24 cellular contexts compared by ENCODE assay signal in the genomic region with DNA sequence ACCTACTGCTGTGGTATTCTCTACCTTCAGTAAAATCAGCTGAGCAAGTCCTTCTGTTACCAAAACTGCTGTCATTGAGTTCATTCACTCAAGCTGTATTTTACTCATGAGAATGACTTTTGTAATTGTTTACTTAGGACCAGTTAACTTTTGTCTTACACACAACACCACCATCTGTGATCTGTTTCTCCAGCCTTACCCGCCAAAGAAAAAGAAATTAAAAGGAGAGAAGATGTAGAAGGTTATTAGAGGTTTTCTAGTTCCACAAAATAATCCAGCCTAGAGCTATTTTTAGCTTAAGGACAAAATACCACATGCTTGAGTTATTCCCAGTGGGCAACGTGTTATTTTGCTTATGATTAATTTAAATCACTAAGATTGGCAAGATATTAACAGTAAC. TPM values are rescaled to one million over a fixed set of nuclear protein-coding genes. Genes with fewer than 3 reads are reported as not detected.
DNase-seq lines count a peak whose midpoint lies in the region; ATAC-seq, FAIRE-seq and TF ChIP-seq lines count a peak whose summit lies in the region.
"Had no signal": no experiment of that assay in that cellular context is flagged by ENCODE, and none has a peak within 500 bp of the region (broad histone marks: within the 10 kb centered on the region; RNA-seq: fewer than 3 reads in every experiment).

No MANE protein-coding gene starts in this region.

- no peaks in the 10 kb centered on the region for H3K27me3 Mint-ChIP-seq in activated CD8-positive, alpha-beta memory T cell treated with anti-CD3 and anti-CD28 coated beads, Interleukin-2, amount 10 ng/mL, durations not matched to agents 7 days and 5 days

- H3K4me3 Mint-ChIP-seq in activated CD8-positive, alpha-beta memory T cell treated with anti-CD3 and anti-CD28 coated beads, Interleukin-2, amount 10 ng/mL, durations not matched to agents 7 days and 5 days = no peak overlapping the region
- H3K4me3 Mint-ChIP-seq: endodermal cell had no signal

- intact Hi-C loops in psoas muscle (cut with DNase I) = loop anchor here in 1 of 2 donors (10.0 kb wide), 1 partner anchor 147 kb away; no protein-coding TSS in a partner anchor
- intact Hi-C loops in upper lobe of right lung (cut with DNase I) = no loop called here

- H3K4me3 ChIP-seq in choroid plexus epithelial cell (ENCODE audit: low read depth, low read length) (no peak overlapping the region), psoas muscle (no peak overlapping the region), upper lobe of right lung (no peak overlapping the region)
- H3K4me3 ChIP-seq: heart right ventricle, K562, skin epidermis had no signal

- H3K36me3 ChIP-seq in psoas muscle (ENCODE audit: insufficient read depth in 1 of 2, low read depth in 1 of 2) = peaks cover 6 to 94% of the 10 kb centered on the region in 2 donors
- peaks cover 58% of the 10 kb centered on the region for H3K36me3 ChIP-seq in upper lobe of right lung

- DNase-seq in activated CD8-positive, alpha-beta memory T cell treated with anti-CD3 and anti-CD28 coated beads, Interleukin-2, amount 10 ng/mL, durations not matched to agents 7 days and 5 days = no peak
- DNase-seq in activated CD8-positive, alpha-beta memory T cell treated with anti-CD3 and anti-CD28 coated beads, Interleukin-2, amount 50 U/mL, for 4 hours = no peak
- DNase-seq in H54 (ENCODE audit: insufficient read length, low spot score) = no peak
- DNase-seq in choroid plexus epithelial cell (ENCODE audit: low read depth) = peak; percentile 19
- no peak for DNase-seq in psoas muscle
- DNase-seq in upper lobe of right lung = no peak
- DNase-seq in pons (ENCODE audit: low spot score) = no peak
- DNase-seq in NCI-H146 (lab: John Stamatoyannopoulos, UW) = no peak
- DNase-seq: activated CD4-positive, CD25-positive, alpha-beta regulatory T cell; activated CD8-positive, alpha-beta memory T cell treated with anti-CD3 and anti-CD28 coated beads, Interleukin-2, amount 50 U/mL, for 48 hours; activated gamma-delta T cell treated with Interleukin-2 at 50 U/mL for 16 hours; C1 segment of cervical spinal cord; endodermal cell; GDM1; heart right ventricle; NCI-H2029; NCI-H446 treated with DMSO at 0.1 percent for 48 hours; SK-N-SH; stimulated activated CD4-positive, alpha-beta T cell treated with anti-CD3 and anti-CD28 coated beads, Interleukin-4, amount 100 ng/mL, for 1 hour; T-helper 9 cell had no signal

- H3K36me3 Mint-ChIP-seq in activated CD8-positive, alpha-beta memory T cell treated with anti-CD3 and anti-CD28 coated beads, Interleukin-2, amount 10 ng/mL, durations not matched to agents 7 days and 5 days = peaks cover 75% of the 10 kb centered on the region

- no peak for ATAC-seq in activated CD8-positive, alpha-beta memory T cell treated with anti-CD3 and anti-CD28 coated beads, Interleukin-2, amount 10 ng/mL, durations not matched to agents 7 days and 5 days
- ATAC-seq in psoas muscle (no peak), upper lobe of right lung (no peak)
- ATAC-seq: K562, Panc1 had no signal

- FAIRE-seq in H54 (lab: Jason Lieb, UNC) = peak; percentile 6
- FAIRE-seq: A204.1, K562 had no signal

- H3K27ac ChIP-seq in psoas muscle (peak overlapping the region; percentile 3), upper lobe of right lung (no peak overlapping the region)
- H3K27ac ChIP-seq: skin epidermis had no signal

- H3K4me1 ChIP-seq in psoas muscle (peaks cover 6% of the 10 kb centered on the region), upper lobe of right lung (no peaks in the 10 kb centered on the region)

- H3K27me3 ChIP-seq in psoas muscle (ENCODE audit: insufficient read depth in 3 of 3, low read length in 2 of 3) = no peaks in the 10 kb centered on the region
- no peaks in the 10 kb centered on the region for H3K27me3 ChIP-seq in upper lobe of right lung
- H3K27me3 ChIP-seq: heart right ventricle had no signal

- H3K9me3 ChIP-seq in psoas muscle (no peaks in the 10 kb centered on the region), upper lobe of right lung (no peaks in the 10 kb centered on the region)
- H3K9me3 ChIP-seq: heart right ventricle, SK-N-SH had no signal

- TF ChIP-seq CTCF in choroid plexus epithelial cell (conservative IDR thresholded peaks at IDR 0.05; ENCODE audit: low read depth, low read length) = no peak
- no peak for TF ChIP-seq CTCF in psoas muscle (IDR thresholded peaks at IDR 0.05)
- no peak for TF ChIP-seq CTCF in upper lobe of right lung (IDR thresholded peaks at IDR 0.05)

- WGBS in psoas muscle, 3 donors = 45 to 51% (median 48%) methylated on average over 2 of the region's 2 CpGs

- H3K9me3 Mint-ChIP-seq in activated CD8-positive, alpha-beta memory T cell treated with anti-CD3 and anti-CD28 coated beads, Interleukin-2, amount 10 ng/mL, durations not matched to agents 7 days and 5 days (ENCODE audit: low read depth) = no peaks in the 10 kb centered on the region
- H3K9me3 Mint-ChIP-seq: endodermal cell had no signal

- peak overlapping the region; percentile 42 for H3K27ac Mint-ChIP-seq in activated CD8-positive, alpha-beta memory T cell treated with anti-CD3 and anti-CD28 coated beads, Interleukin-2, amount 10 ng/mL, durations not matched to agents 7 days and 5 days
- H3K27ac Mint-ChIP-seq: endodermal cell had no signal

- no peak for TF ChIP-seq POLR2A in H54 (IDR thresholded peaks at IDR 0.05; ENCODE audit: low read depth, low read length)

- CTCF ChIA-PET in activated CD8-positive, alpha-beta memory T cell treated with anti-CD3 and anti-CD28 coated beads, Interleukin-2, amount 10 ng/mL, durations not matched to agents 7 days and 5 days (lab: Charles Lee) = interaction anchor here (0.9 kb wide), 1 partner anchor 54 kb away, joined by 3 read pairs; no protein-coding TSS in a partner anchor

- H3K4me1 Mint-ChIP-seq in activated CD8-positive, alpha-beta memory T cell treated with anti-CD3 and anti-CD28 coated beads, Interleukin-2, amount 10 ng/mL, durations not matched to agents 7 days and 5 days = peaks cover 44% of the 10 kb centered on the region
- H3K4me1 Mint-ChIP-seq: endodermal cell had no signal

RNA-seq across cellular contexts. Expression of a gene that starts 38.1 kb away (rescaled TPM):
- total RNA-seq in activated CD8-positive, alpha-beta memory T cell treated with anti-CD3 and anti-CD28 coated beads, Interleukin-2, amount 10 ng/mL, durations not matched to agents 7 days and 5 days = 1 to 10 TPM; 7.0 to 9.0 TPM
- total RNA-seq in psoas muscle = 10 to 100 TPM; 16.4 to 21.6 (median 18.6) TPM
- polyA plus RNA-seq in psoas muscle = 10 to 100 TPM; 10.2 to 47.2 (median 12.8) TPM
- 30.9 TPM for total RNA-seq in upper lobe of right lung
